18 cellular contexts compared by ENCODE assay signal in genomic region chr2:11550901-11551568, GRCh38.
"Had no signal": no experiment of that assay in that cellular context is flagged by ENCODE, and none has a peak within 500 bp of the region (broad histone marks: within the 10 kb centered on the region; RNA-seq: fewer than 3 reads in every experiment).

No MANE protein-coding gene starts in this region.

- H3K36me3 Mint-ChIP-seq: stimulated activated naive B cell treated with anti-CD40 and anti-IgM and Interleukin-4, amounts not matched to agents 10 μg/mL and 1 μg/mL and 100 μg/mL, for 72 hours had no signal

- H3K9me3 ChIP-seq: neutrophil, transverse colon, vagina had no signal

- DNase-seq: cerebellar nuclear complex; cortex of kidney; effector memory CD8-positive, alpha-beta T cell; kidney; left lung; mesenchymal stem cell; naive thymus-derived CD8-positive, alpha-beta T cell; right cardiac atrium; spleen; stimulated activated naive B cell treated with anti-CD40 and anti-IgM and Interleukin-4, amounts not matched to agents 10 μg/mL and 1 μg/mL and 100 μg/mL, for 72 hours; transverse colon had no signal

- H3K9me3 Mint-ChIP-seq: effector memory CD8-positive, alpha-beta T cell; stimulated activated naive CD8-positive, alpha-beta T cell treated with anti-CD3 and anti-CD28 coated beads, Interleukin-15, Interleukin-2, amounts not matched to agents 100 ng/mL and 50 ng/mL, for 24 hours had no signal

- H3K4me1 ChIP-seq: parathyroid adenoma, spleen, transverse colon, vagina had no signal

- H3K27me3 Mint-ChIP-seq: progenitor cell of endocrine pancreas had no signal

- H3K27me3 ChIP-seq: vagina had no signal

- H2AFZ ChIP-seq: parathyroid adenoma had no signal

- ATAC-seq: effector memory CD8-positive, alpha-beta T cell; left lung; naive thymus-derived CD8-positive, alpha-beta T cell; right cardiac atrium; stimulated activated naive B cell treated with anti-CD40 and anti-IgM and Interleukin-4, amounts not matched to agents 10 μg/mL and 1 μg/mL and 100 μg/mL, for 72 hours had no signal

- H3K27ac Mint-ChIP-seq: effector memory CD8-positive, alpha-beta T cell; naive thymus-derived CD8-positive, alpha-beta T cell; progenitor cell of endocrine pancreas; stimulated activated naive B cell treated with anti-CD40 and anti-IgM and Interleukin-4, amounts not matched to agents 10 μg/mL and 1 μg/mL and 100 μg/mL, for 72 hours; stimulated activated naive CD8-positive, alpha-beta T cell treated with anti-CD3 and anti-CD28 coated beads, Interleukin-15, Interleukin-2, amounts not matched to agents 100 ng/mL and 50 ng/mL, for 24 hours had no signal

- H3K79me2 ChIP-seq: parathyroid adenoma had no signal

- H3K36me3 ChIP-seq: left lung, neutrophil, spleen, transverse colon, vagina had no signal

- FAIRE-seq: frontal cortex, kidney had no signal

- H3K4me3 Mint-ChIP-seq: effector memory CD8-positive, alpha-beta T cell; naive thymus-derived CD8-positive, alpha-beta T cell; stimulated activated naive B cell treated with anti-CD40 and anti-IgM and Interleukin-4, amounts not matched to agents 10 μg/mL and 1 μg/mL and 100 μg/mL, for 72 hours; stimulated activated naive CD8-positive, alpha-beta T cell treated with anti-CD3 and anti-CD28 coated beads, Interleukin-15, Interleukin-2, amounts not matched to agents 100 ng/mL and 50 ng/mL, for 24 hours had no signal

- H3K4me3 ChIP-seq: left lung, skin epidermis, spleen, transverse colon, vagina had no signal

- H3K27ac ChIP-seq: left lung, neutrophil, parathyroid adenoma, skin epidermis, spleen, transverse colon, vagina had no signal

- H3K9ac ChIP-seq: parathyroid adenoma had no signal
